1 cellular context compared by ENCODE assay signal in genomic region chr11:63504933-63505586, GRCh38.
TF ChIP-seq lines count a peak whose summit lies in the region.

No MANE protein-coding gene starts in this region.

TF ChIP-seq in GM23338, 12 proteins besides CTCF, POLR2A, EP300 and RAD21 (continued from another document):
- TF ChIP-seq ZNF462 (CRISPR knock-in tag; IDR thresholded peaks at IDR 0.05) (no peak), REST (IDR thresholded peaks at IDR 0.05; ENCODE audit: unreplicated experiment) (no peak), EZH2phosphoT487 (IDR thresholded peaks at IDR 0.05; ENCODE audit: unreplicated experiment) (no peak), CREB1 (CRISPR knock-in tag; IDR thresholded peaks at IDR 0.05; ENCODE audit: low read depth) (no peak), JUNB (IDR thresholded peaks at IDR 0.05; ENCODE audit: unreplicated experiment) (no peak), POLR2AphosphoS5 (IDR thresholded peaks at IDR 0.05; ENCODE audit: low read depth) (no peak), STAT1 (IDR thresholded peaks at IDR 0.05; ENCODE audit: unreplicated experiment) (no peak), ZNF331 (CRISPR knock-in tag; IDR thresholded peaks at IDR 0.05; ENCODE audit: low read depth) (no peak), ZNF114 (CRISPR knock-in tag; IDR thresholded peaks at IDR 0.05) (no peak)
